Comparison of ENCODE assay signal across 10 cellular contexts in the genomic region with DNA sequence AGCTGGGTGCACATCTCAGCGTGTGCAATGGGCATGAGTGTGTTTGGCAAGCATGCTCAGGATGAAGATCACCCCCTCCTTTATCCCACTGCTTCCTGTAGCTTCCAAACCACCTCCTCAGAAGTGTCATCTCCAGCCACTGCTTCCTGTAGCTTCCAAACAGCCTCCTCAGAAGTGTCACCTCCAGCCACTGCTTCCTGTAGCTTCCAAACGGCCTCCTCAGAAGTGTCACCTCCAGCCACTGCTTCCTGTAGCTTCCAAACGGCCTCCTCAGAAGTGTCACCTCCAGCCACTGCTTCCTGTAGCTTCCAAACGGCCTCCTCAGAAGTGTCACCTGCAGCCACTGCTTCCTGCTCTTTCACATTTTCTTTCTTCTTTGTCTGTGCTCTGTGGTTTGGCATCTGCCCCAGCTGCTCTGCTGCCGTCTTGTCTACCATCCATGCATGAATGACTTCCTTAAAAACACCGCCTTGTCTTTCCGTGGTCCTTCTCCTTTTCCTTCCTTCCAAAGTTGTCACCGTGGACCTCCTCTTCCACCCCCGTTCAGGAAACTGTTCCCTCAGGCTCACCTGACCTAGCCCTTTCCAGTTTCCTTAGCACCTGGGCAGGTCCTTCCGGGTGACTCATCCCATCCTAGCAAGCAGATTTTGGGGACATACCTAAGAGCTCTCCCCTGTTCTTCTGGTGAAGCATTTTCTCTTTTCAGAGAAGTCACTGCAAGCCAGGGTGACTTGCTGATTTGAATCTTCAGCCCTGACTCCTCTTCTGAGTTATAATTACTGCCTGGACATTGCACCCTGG. TPM values are rescaled to one million over a fixed set of nuclear protein-coding genes. Genes with fewer than 3 reads are reported as not detected.
A peak's percentile ranks its signal among the peaks of the same experiment; 100 is the strongest.
DNase-seq lines count a peak whose midpoint lies in the region; ATAC-seq, FAIRE-seq and TF ChIP-seq lines count a peak whose summit lies in the region.
"Had no signal": no experiment of that assay in that cellular context is flagged by ENCODE, and none has a peak within 500 bp of the region (broad histone marks: within the 10 kb centered on the region; RNA-seq: fewer than 3 reads in every experiment).

No MANE protein-coding gene starts in this region.

- H3K9ac ChIP-seq in astrocyte (ENCODE audit: low read length), result no peak overlapping the region

- TF ChIP-seq CTCF in GM13977 (IDR thresholded peaks at IDR 0.05; ENCODE audit: extremely low read depth, insufficient read depth, missing control alignments), result no peak
- no peak for TF ChIP-seq CTCF in astrocyte (IDR thresholded peaks at IDR 0.05; ENCODE audit: insufficient read depth, low read depth, low read length)

- H3K36me3 ChIP-seq in astrocyte (ENCODE audit: insufficient read depth, low read length), result no peaks in the 10 kb centered on the region

- H3K36me3 Mint-ChIP-seq in astrocyte (ENCODE audit: low read depth, unreplicated experiment), result peaks cover 7% of the 10 kb centered on the region

- TF ChIP-seq RAD21 in Ishikawa (IDR thresholded peaks at IDR 0.05; ENCODE audit: low read depth), result no peak

- H3K27me3 Mint-ChIP-seq in astrocyte (ENCODE audit: low read depth, unreplicated experiment), result peaks cover 4% of the 10 kb centered on the region

- FAIRE-seq in astrocyte (lab: Jason Lieb, UNC) (no peak), H54 (lab: Jason Lieb, UNC) (no peak)
- FAIRE-seq: H1 had no signal

- in situ Hi-C loops in GM13977 (cut with MboI; ENCODE audit: low pct_unique_long_range_greater_than_20kb, low sequenced_read_pairs, unreplicated experiment), result no loop called here

- no peak overlapping the region for H3K4me2 ChIP-seq in astrocyte (ENCODE audit: low read length)

- no peak overlapping the region for H3K27ac ChIP-seq in astrocyte (ENCODE audit: low read depth, low read length)

- no peak overlapping the region for H3K4me3 Mint-ChIP-seq in astrocyte (ENCODE audit: unreplicated experiment)

- TF ChIP-seq EP300 in Ishikawa (IDR thresholded peaks at IDR 0.05; ENCODE audit: borderline replicate concordance), result no peak

- H4K20me1 ChIP-seq in astrocyte (ENCODE audit: insufficient read depth, low read length), result no peaks in the 10 kb centered on the region

- no peaks in the 10 kb centered on the region for H3K9me3 Mint-ChIP-seq in astrocyte (ENCODE audit: unreplicated experiment)

- H3K27ac Mint-ChIP-seq in astrocyte (ENCODE audit: unreplicated experiment), result no peak overlapping the region

- H3K9me3 ChIP-seq in astrocyte (ENCODE audit: insufficient read depth, low read depth, low read length), result no peaks in the 10 kb centered on the region

- peaks cover 3% of the 10 kb centered on the region for H3K4me1 ChIP-seq in astrocyte (ENCODE audit: insufficient read depth, low read length)

- DNase-seq in GM13977 (ENCODE audit: low spot score) (peak; percentile 52), astrocyte (ENCODE audit: low read depth) (peak; percentile 41), NCI-H748 treated with DMSO at 0.1 percent for 48 hours (lab: John Stamatoyannopoulos, UW) (no peak), COLO668 (lab: John Stamatoyannopoulos, UW; ENCODE audit: unreplicated experiment) (no peak), H54 (ENCODE audit: insufficient read length, low spot score) (no peak), DMS153 (lab: John Stamatoyannopoulos, UW) (no peak)

- no peak overlapping the region for H2AFZ ChIP-seq in astrocyte (ENCODE audit: low read depth, low read length)

- peaks cover 17% of the 10 kb centered on the region for H3K4me1 Mint-ChIP-seq in astrocyte (ENCODE audit: low read depth, unreplicated experiment)

- H3K4me3 ChIP-seq in astrocyte (ENCODE audit: insufficient read depth, low read depth, low read length), result no peak overlapping the region
- H3K4me3 ChIP-seq: lung had no signal

- no peak for TF ChIP-seq POLR2A in H54 (IDR thresholded peaks at IDR 0.05; ENCODE audit: low read depth, low read length)

- H3K27me3 ChIP-seq in astrocyte (ENCODE audit: insufficient read depth, low read length), result no peaks in the 10 kb centered on the region

- peak; percentile 59 for ATAC-seq in GM21528 (IDR thresholded peaks at IDR 0.05; ENCODE audit: low FRiP score, unreplicated experiment)

- no peaks in the 10 kb centered on the region for H3K79me2 ChIP-seq in astrocyte (ENCODE audit: insufficient read depth, low read length)

TF ChIP-seq in Ishikawa, 13 proteins besides CTCF, POLR2A, EP300 and RAD21:
- TF ChIP-seq REST (IDR thresholded peaks at IDR 0.05; ENCODE audit: low read depth) (no peak), USF1 (IDR thresholded peaks at IDR 0.05) (peak; percentile 37; the same call in 1 of the 2 replicates), CREB1 (IDR thresholded peaks at IDR 0.05; ENCODE audit: low read depth) (no peak), CEBPB (IDR thresholded peaks at IDR 0.05) (no peak), ZBTB7A (IDR thresholded peaks at IDR 0.05; ENCODE audit: low read depth) (no peak), TEAD4 (IDR thresholded peaks at IDR 0.05) (no peak), EGR1 (IDR thresholded peaks at IDR 0.05) (no peak), YY1 (IDR thresholded peaks at IDR 0.05; ENCODE audit: low read depth) (no peak), FOXM1 (IDR thresholded peaks at IDR 0.05; ENCODE audit: borderline replicate concordance, low read depth) (no peak), TCF12 (IDR thresholded peaks at IDR 0.05; ENCODE audit: low read depth) (no peak), NFIC (IDR thresholded peaks at IDR 0.05) (peak; percentile 44; the same call in 1 of the 2 replicates), TAF1 (IDR thresholded peaks at IDR 0.05; ENCODE audit: low read depth) (no peak)
- TF ChIP-seq, protein P1, sequence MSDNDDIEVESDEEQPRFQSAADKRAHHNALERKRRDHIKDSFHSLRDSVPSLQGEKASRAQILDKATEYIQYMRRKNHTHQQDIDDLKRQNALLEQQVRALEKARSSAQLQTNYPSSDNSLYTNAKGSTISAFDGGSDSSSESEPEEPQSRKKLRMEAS (IDR thresholded peaks at IDR 0.05), result 0 out of 2 replicates have a peak, but pooled peaks have one; percentile 34

RNA-seq across cellular contexts. Expression of gene TIAM2, which starts 43.5 kb away (rescaled TPM):
- 22.2 and 23.6 TPM in 2 replicates for total RNA-seq in astrocyte

Comparison
In these comparisons a context has a peak if more than half of its experiments do, and no peak if none do; other contexts are left out.
1. DNase-seq: peak in GM13977 (single experiment) and astrocyte (single experiment); none in NCI-H748 treated with DMSO at 0.1 percent for 48 hours (single experiment), COLO668 (single experiment), H54 (single experiment) and DMS153 (single experiment).